ENCODE assay signal across 17 cellular contexts in genomic region chr22:45905924-45906865, GRCh38.
DNase-seq lines count a peak whose midpoint lies in the region; ATAC-seq, FAIRE-seq and TF ChIP-seq lines count a peak whose summit lies in the region.
"Had no signal": no experiment of that assay in that cellular context is flagged by ENCODE, and none has a peak within 500 bp of the region (broad histone marks: within the 10 kb centered on the region; RNA-seq: fewer than 3 reads in every experiment).

No MANE protein-coding gene starts in this region.

- H3K27ac ChIP-seq in astrocyte (ENCODE audit: low read depth, low read length): no peak overlapping the region
- no peak overlapping the region for H3K27ac ChIP-seq in cardiac muscle cell
- peak overlapping the region in 1 of 4 donors; percentile 24 for H3K27ac ChIP-seq in tibial nerve
- H3K27ac ChIP-seq: hepatocyte, uterus had no signal

- H3K27me3 Mint-ChIP-seq in astrocyte (ENCODE audit: low read depth, unreplicated experiment): peaks cover 32% of the 10 kb centered on the region

- H3K4me1 ChIP-seq in astrocyte (ENCODE audit: insufficient read depth, low read length) (peaks cover 27% of the 10 kb centered on the region), cardiac muscle cell (ENCODE audit: low read depth) (no peaks in the 10 kb centered on the region), tibial nerve (peaks cover 0 to 26% (median 8%) of the 10 kb centered on the region in 4 donors)
- H3K4me1 ChIP-seq: Caco-2, uterus had no signal

- peak overlapping the region; percentile 50 for H3K4me2 ChIP-seq in astrocyte (ENCODE audit: low read length)
- H3K4me2 ChIP-seq: hepatocyte had no signal

- DNase-seq in GM04504 (ENCODE audit: low read depth): peak; percentile 58
- peak; percentile 60 for DNase-seq in astrocyte (ENCODE audit: low read depth)
- peak; percentile 21 to 72 for DNase-seq in cardiac muscle cell (ENCODE audit: low read depth in 1 of 2, low spot score in 1 of 2)
- DNase-seq in retinal pigment epithelial cell (ENCODE audit: low read depth): no peak
- no peak for DNase-seq in tibial nerve (ENCODE audit: low spot score in 2 of 2)
- DNase-seq in NCI-H1436 (lab: John Stamatoyannopoulos, UW): no peak
- DNase-seq in medulla oblongata (ENCODE audit: extremely low spot score): no peak
- DNase-seq: activated CD4-positive, CD25-positive, alpha-beta regulatory T cell; Caco-2; cortex of kidney; Kasumi-1; NCI-H446; stimulated activated CD4-positive, alpha-beta T cell treated with anti-CD3 and anti-CD28 coated beads, Interleukin-12 subunit alpha, Interleukin-12 subunit beta, amount 100 ng/mL, for 4 hours; uterus had no signal

- no peak for TF ChIP-seq POLR2A in tibial nerve (IDR thresholded peaks at IDR 0.05)

- H3K9ac ChIP-seq in astrocyte (ENCODE audit: low read length): peak overlapping the region; percentile 46

- TF ChIP-seq CTCF in astrocyte (IDR thresholded peaks at IDR 0.05; ENCODE audit: insufficient read depth, low read depth, low read length) (no peak), cardiac muscle cell (IDR thresholded peaks at IDR 0.05; ENCODE audit: low read depth, low read length) (no peak), retinal pigment epithelial cell (conservative IDR thresholded peaks at IDR 0.05; ENCODE audit: low read depth, low read length) (no peak), tibial nerve (IDR thresholded peaks at IDR 0.05) (no peak)

- H3K4me1 Mint-ChIP-seq in astrocyte (ENCODE audit: low read depth, unreplicated experiment): peaks cover 5% of the 10 kb centered on the region

- H3K27me3 ChIP-seq in astrocyte (ENCODE audit: insufficient read depth, low read length) (no peaks in the 10 kb centered on the region), cardiac muscle cell (no peaks in the 10 kb centered on the region), tibial nerve (peaks cover 0 to 18% of the 10 kb centered on the region in 2 donors)
- H3K27me3 ChIP-seq: hepatocyte, uterus had no signal

- ATAC-seq in HG03469 (IDR thresholded peaks at IDR 0.05; ENCODE audit: unreplicated experiment): no peak

- TF ChIP-seq EP300 in tibial nerve (IDR thresholded peaks at IDR 0.05): no peak

- peaks cover 1% of the 10 kb centered on the region for H3K36me3 Mint-ChIP-seq in astrocyte (ENCODE audit: low read depth, unreplicated experiment)

- no peaks in the 10 kb centered on the region for H3K36me3 ChIP-seq in astrocyte (ENCODE audit: insufficient read depth, low read length)
- no peaks in the 10 kb centered on the region for H3K36me3 ChIP-seq in cardiac muscle cell
- no peaks in the 10 kb centered on the region for H3K36me3 ChIP-seq in tibial nerve
- H3K36me3 ChIP-seq: uterus had no signal

- H3K4me3 ChIP-seq in astrocyte (ENCODE audit: insufficient read depth, low read depth, low read length) (no peak overlapping the region), cardiac muscle cell (no peak overlapping the region), retinal pigment epithelial cell (ENCODE audit: low read length) (peak overlapping the region; percentile 8), tibial nerve (no peak overlapping the region)
- H3K4me3 ChIP-seq: hepatocyte, uterus had no signal

- H3K9me3 ChIP-seq in astrocyte (ENCODE audit: insufficient read depth, low read depth, low read length): no peaks in the 10 kb centered on the region
- no peaks in the 10 kb centered on the region for H3K9me3 ChIP-seq in cardiac muscle cell (ENCODE audit: low read depth)
- H3K9me3 ChIP-seq in tibial nerve: no peaks in the 10 kb centered on the region
- H3K9me3 ChIP-seq: Caco-2, uterus had no signal

- 41 to 86% methylated on average over 10 to 24 of the region's 33 CpGs for WGBS in tibial nerve, 2 donors

- peak overlapping the region; percentile 26 for H3K27ac Mint-ChIP-seq in astrocyte (ENCODE audit: unreplicated experiment)
- H3K27ac Mint-ChIP-seq: activated T-helper 1 cell treated with anti-CD3 and anti-CD28 coated beads, Interleukin-12 subunit alpha, Interleukin-12 subunit beta, Interleukin-2, Interleukin-4 antibody, amounts not matched to agents 30 ng/mL and 10 ng/mL and 1 ng/mL, durations not matched to agents 14 hours and 24 hours and 36 hours had no signal

- no peaks in the 10 kb centered on the region for H3K79me2 ChIP-seq in astrocyte (ENCODE audit: insufficient read depth, low read length)
- H3K79me2 ChIP-seq: hepatocyte had no signal

- FAIRE-seq in astrocyte (lab: Jason Lieb, UNC): peak; percentile 59

- H3K4me3 Mint-ChIP-seq in astrocyte (ENCODE audit: unreplicated experiment): no peak overlapping the region
- H3K4me3 Mint-ChIP-seq: activated T-helper 1 cell treated with anti-CD3 and anti-CD28 coated beads, Interleukin-12 subunit alpha, Interleukin-12 subunit beta, Interleukin-2, Interleukin-4 antibody, amounts not matched to agents 30 ng/mL and 10 ng/mL and 1 ng/mL, durations not matched to agents 14 hours and 24 hours and 36 hours had no signal

- peak overlapping the region; percentile 38 for H2AFZ ChIP-seq in astrocyte (ENCODE audit: low read depth, low read length)
- H2AFZ ChIP-seq: hepatocyte had no signal

- H4K20me1 ChIP-seq in astrocyte (ENCODE audit: insufficient read depth, low read length): no peaks in the 10 kb centered on the region

- no peaks in the 10 kb centered on the region for H3K9me3 Mint-ChIP-seq in astrocyte (ENCODE audit: unreplicated experiment)
- H3K9me3 Mint-ChIP-seq: activated T-helper 1 cell treated with anti-CD3 and anti-CD28 coated beads, Interleukin-12 subunit alpha, Interleukin-12 subunit beta, Interleukin-2, Interleukin-4 antibody, amounts not matched to agents 30 ng/mL and 10 ng/mL and 1 ng/mL, durations not matched to agents 14 hours and 24 hours and 36 hours had no signal

Comparison
In these comparisons a context has a peak if more than half of its experiments do, and no peak if none do; other contexts are left out.
1. DNase-seq: peak in GM04504 (single experiment), astrocyte (single experiment) and cardiac muscle cell (2 of 2); none in retinal pigment epithelial cell (single experiment), tibial nerve (0 of 2), NCI-H1436 (single experiment) and medulla oblongata (single experiment).